Comparison of ENCODE assay signal across 10 cellular contexts in genomic region chr20:2526218-2526583, GRCh38. TPM values are rescaled to one million over a fixed set of nuclear protein-coding genes. Genes with fewer than 3 reads are reported as not detected.
"Had no signal": no experiment of that assay in that cellular context is flagged by ENCODE, and none has a peak within 500 bp of the region (broad histone marks: within the 10 kb centered on the region; RNA-seq: fewer than 3 reads in every experiment).

No MANE protein-coding gene starts in this region.

RNA-seq across cellular contexts. Expression of gene TMC2, which starts 10.2 kb away (rescaled TPM):
- total RNA-seq: activated B cell treated with CpG ODN at 0.5 μM for 24 hours; activated CD4-positive, alpha-beta memory T cell treated with anti-CD3 and anti-CD28 coated beads, Interleukin-2, amount 10 ng/mL, durations not matched to agents 7 days and 5 days; activated CD8-positive, alpha-beta memory T cell treated with anti-CD3 and anti-CD28 coated beads, Interleukin-2, amount 10 ng/mL, durations not matched to agents 7 days and 5 days; activated naive CD8-positive, alpha-beta T cell treated with anti-CD3 and anti-CD28 coated beads for 36 hours; activated T-helper 17 cell treated with anti-CD3 and anti-CD28 coated beads, Interleukin-2, amount 50 U/mL, for 72 hours; cardiac septum; MCF 10A; OCI-LY7; PC-9; SK-MEL-5 had no signal
